Comparison of ENCODE assay signal across 1 cellular context in the genomic region with DNA sequence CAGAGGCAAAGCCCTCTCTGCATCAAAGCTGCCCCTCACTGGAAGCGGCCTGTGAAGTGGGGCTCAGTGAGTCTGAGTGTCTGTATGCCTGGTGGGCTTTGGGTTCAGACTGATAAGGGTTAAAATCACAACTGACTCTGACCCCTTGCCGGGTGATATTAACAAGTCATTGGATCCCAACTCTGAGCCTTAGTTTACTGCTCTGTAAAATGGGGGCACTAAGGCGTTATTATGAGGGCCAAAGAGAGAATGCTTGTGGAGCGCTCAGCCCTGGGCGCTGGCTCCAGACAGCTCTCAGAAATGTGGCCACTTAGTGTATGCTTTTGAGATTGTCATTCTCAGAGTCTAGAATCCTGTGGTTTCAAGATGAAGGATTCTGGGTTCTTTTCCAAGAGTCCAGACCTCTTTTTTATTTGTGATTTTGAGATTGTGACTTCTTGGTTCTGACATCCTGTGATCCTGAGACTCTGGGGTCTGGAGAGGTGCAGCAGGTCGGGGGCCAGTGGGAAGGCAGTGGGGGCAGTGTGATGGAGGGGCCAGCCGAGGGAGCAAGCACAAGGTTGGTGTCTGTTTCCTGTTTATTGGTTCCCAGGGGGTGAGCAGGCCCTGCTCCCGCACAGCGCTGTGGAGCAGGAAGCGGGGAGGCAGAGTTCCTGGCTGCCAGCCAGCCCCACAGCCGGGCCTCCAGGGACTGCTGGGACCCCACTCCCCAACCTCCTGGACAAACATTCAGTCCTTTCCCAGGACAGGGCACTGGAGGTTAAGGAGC.
A peak's percentile ranks its signal among the peaks of the same experiment; 100 is the strongest.
TF ChIP-seq lines count a peak whose summit lies in the region.

No MANE protein-coding gene starts in this region.

TF ChIP-seq in endothelial cell of umbilical vein, 7 proteins besides CTCF, POLR2A, EP300 and RAD21:
- TF ChIP-seq EZH2 (IDR thresholded peaks at IDR 0.05; ENCODE audit: borderline replicate concordance, low read depth, low read length, severe bottlenecking) (no peak), FOS (IDR thresholded peaks at IDR 0.05; ENCODE audit: borderline replicate concordance, insufficient read depth, low read length) (no peak), MAX (IDR thresholded peaks at IDR 0.05; ENCODE audit: insufficient read depth, insufficient read length) (peak; percentile 5), MYC (IDR thresholded peaks at IDR 0.05; ENCODE audit: low read depth, low read length) (peak; percentile 36), POLR2AphosphoS5 (IDR thresholded peaks at IDR 0.05; ENCODE audit: insufficient read depth, low read depth, low read length) (peak; percentile 73), JUN (IDR thresholded peaks at IDR 0.05; ENCODE audit: borderline replicate concordance, insufficient read depth, insufficient read length, low read depth) (no peak), GATA2 (IDR thresholded peaks at IDR 0.05; ENCODE audit: insufficient read depth, insufficient read length, low read depth, low read length) (no peak)
